ENCODE assay signal across 14 cellular contexts in genomic region chr22:40665312-40665711, GRCh38. TPM values are rescaled to one million over a fixed set of nuclear protein-coding genes. Genes with fewer than 3 reads are reported as not detected.
DNase-seq lines count a peak whose midpoint lies in the region; ATAC-seq and TF ChIP-seq lines count a peak whose summit lies in the region.
"Had no signal": no experiment of that assay in that cellular context is flagged by ENCODE, and none has a peak within 500 bp of the region (broad histone marks: within the 10 kb centered on the region; RNA-seq: fewer than 3 reads in every experiment).

No MANE protein-coding gene starts in this region.

- peaks cover 43% of the 10 kb centered on the region for H3K4me1 Mint-ChIP-seq in HFFc6 (ENCODE audit: low read depth)
- peaks cover 5% of the 10 kb centered on the region for H3K4me1 Mint-ChIP-seq in WTC11
- H3K4me1 Mint-ChIP-seq in T-helper 17 cell = peaks cover 7% of the 10 kb centered on the region

- CTCF ChIA-PET in WTC11 (lab: Charles Lee) = no interaction called here

- TF ChIP-seq CTCF in HFFc6 (IDR thresholded peaks at IDR 0.05) = no peak
- TF ChIP-seq CTCF in esophagus muscularis mucosa (IDR thresholded peaks at IDR 0.05) = no peak
- TF ChIP-seq CTCF in lung (IDR thresholded peaks at IDR 0.05; ENCODE audit: control extremely low read depth, extremely low read depth) = no peak
- no peak for TF ChIP-seq CTCF in WTC11 (IDR thresholded peaks at IDR 0.05)

- intact Hi-C loops in esophagus muscularis mucosa (cut with DNase I) = no loop called here

- ATAC-seq in lung (ENCODE audit: insufficient read depth, low FRiP score) (no peak), WTC11 (no peak), GM21737 (IDR thresholded peaks at IDR 0.05; ENCODE audit: unreplicated experiment) (no peak), T-helper 17 cell (no peak)
- ATAC-seq: T-cell had no signal

- H3K9ac ChIP-seq in subcutaneous abdominal adipose tissue (ENCODE audit: low read length in 5 of 5) = no peak overlapping the region

- no peak for TF ChIP-seq EP300 in esophagus muscularis mucosa (IDR thresholded peaks at IDR 0.05)

- DNase-seq in HFFc6 (peak; percentile 72), esophagus muscularis mucosa (ENCODE audit: extremely low spot score) (no peak), lung (ENCODE audit: low spot score) (no peak), WTC11 (ENCODE audit: low spot score) (no peak), NCI-H2227 (lab: John Stamatoyannopoulos, UW; ENCODE audit: unreplicated experiment) (no peak), T-helper 17 cell (no peak)
- DNase-seq: activated CD4-positive, alpha-beta T cell treated with anti-CD3 and anti-CD28 coated beads, Interleukin-2, amount 50 U/mL, for 4 hours; activated gamma-delta T cell treated with Interleukin-2 at 50 U/mL for 16 hours; naive B cell; NCI-H1092; stimulated activated CD4-positive, alpha-beta T cell treated with anti-CD3 and anti-CD28 coated beads, Interleukin-2, amount 100 ng/mL, for 24 hours; T-cell had no signal

- H3K27me3 Mint-ChIP-seq in HFFc6 (ENCODE audit: insufficient read depth) (no peaks in the 10 kb centered on the region; the same call in 1 of the 2 replicates), WTC11 (ENCODE audit: low read depth) (no peaks in the 10 kb centered on the region), T-helper 17 cell (no peaks in the 10 kb centered on the region)
- H3K27me3 Mint-ChIP-seq: T-cell had no signal

- no peaks in the 10 kb centered on the region for H3K27me3 ChIP-seq in esophagus muscularis mucosa
- H3K27me3 ChIP-seq in lung (ENCODE audit: control insufficient read depth, insufficient read depth) = no peaks in the 10 kb centered on the region
- H3K27me3 ChIP-seq in subcutaneous abdominal adipose tissue (ENCODE audit: control insufficient read depth in 5 of 5, insufficient read depth in 4 of 5, low read length in 5 of 5) = no peaks in the 10 kb centered on the region

- TF ChIP-seq POLR2A in esophagus muscularis mucosa (IDR thresholded peaks at IDR 0.05; ENCODE audit: low read depth) = no peak

- H3K36me3 ChIP-seq in esophagus muscularis mucosa = no peaks in the 10 kb centered on the region
- H3K36me3 ChIP-seq in lung (ENCODE audit: control insufficient read depth in 2 of 2, insufficient read depth in 2 of 2, low read length in 2 of 2) = no peaks in the 10 kb centered on the region
- H3K36me3 ChIP-seq in subcutaneous abdominal adipose tissue (ENCODE audit: control insufficient read depth in 5 of 5, insufficient read depth in 5 of 5, low read length in 5 of 5) = no peaks in the 10 kb centered on the region

- H3K9me3 ChIP-seq in esophagus muscularis mucosa (no peaks in the 10 kb centered on the region), lung (ENCODE audit: control insufficient read depth in 2 of 2, insufficient read depth in 1 of 2, low read length in 1 of 2) (no peaks in the 10 kb centered on the region), subcutaneous abdominal adipose tissue (ENCODE audit: control insufficient read depth in 5 of 5, low read length in 5 of 5) (no peaks in the 10 kb centered on the region), T-helper 17 cell (ENCODE audit: control insufficient read depth, low read length, poor library complexity, severe bottlenecking) (no peaks in the 10 kb centered on the region)

- H3K4me3 ChIP-seq in esophagus muscularis mucosa = no peak overlapping the region
- no peak overlapping the region for H3K4me3 ChIP-seq in lung
- no peak overlapping the region for H3K4me3 ChIP-seq in subcutaneous abdominal adipose tissue (ENCODE audit: low read depth in 1 of 5, low read length in 5 of 5)

- H3K9me3 Mint-ChIP-seq in HFFc6 = peaks cover 6% of the 10 kb centered on the region
- H3K9me3 Mint-ChIP-seq in WTC11 = peaks cover 3% of the 10 kb centered on the region; the same call in 1 of the 2 replicates
- H3K9me3 Mint-ChIP-seq: naive B cell, T-cell had no signal

- H3K27ac ChIP-seq in esophagus muscularis mucosa (replicated peaks in 1 of 4) = peak overlapping the region; percentile 6 to 71 (median 48)
- peak overlapping the region; percentile 5 to 15 for H3K27ac ChIP-seq in lung (ENCODE audit: low read depth in 1 of 2, low read length in 1 of 2)
- H3K27ac ChIP-seq in subcutaneous abdominal adipose tissue (ENCODE audit: low read depth, low read length) = peak overlapping the region; percentile 65

- POLR2A ChIA-PET in WTC11 (lab: Charles Lee) = interaction anchor here (1.1 kb wide), 1 partner anchor 10 kb away, joined by 3 read pairs; no protein-coding TSS in a partner anchor

- 17% methylated on average over 2 of the region's 4 CpGs for WGBS in esophagus muscularis mucosa
- WGBS in lung, 2 donors = 75 to 80% methylated on average over 4 of the region's 4 CpGs

- peaks cover 10% of the 10 kb centered on the region for H3K36me3 Mint-ChIP-seq in HFFc6 (ENCODE audit: low read depth)
- no peaks in the 10 kb centered on the region for H3K36me3 Mint-ChIP-seq in WTC11
- H3K36me3 Mint-ChIP-seq in T-helper 17 cell (ENCODE audit: low read depth) = no peaks in the 10 kb centered on the region
- H3K36me3 Mint-ChIP-seq: naive B cell, T-cell had no signal

- H3K4me3 Mint-ChIP-seq in HFFc6 = peak overlapping the region; percentile 22
- no peak overlapping the region for H3K4me3 Mint-ChIP-seq in WTC11
- no peak overlapping the region for H3K4me3 Mint-ChIP-seq in T-helper 17 cell
- H3K4me3 Mint-ChIP-seq: naive B cell, T-cell had no signal

- H3K27ac Mint-ChIP-seq in HFFc6 (peak overlapping the region; percentile 86), WTC11 (no peak overlapping the region), T-helper 17 cell (no peak overlapping the region)
- H3K27ac Mint-ChIP-seq: T-cell had no signal

- H3K4me1 ChIP-seq in esophagus muscularis mucosa (peaks cover 25 to 35% (median 32%) of the 10 kb centered on the region in 4 donors), lung (ENCODE audit: control insufficient read depth in 2 of 2, insufficient read depth in 2 of 2, low read length in 2 of 2) (peaks cover 5% of the 10 kb centered on the region in 2 donors), subcutaneous abdominal adipose tissue (ENCODE audit: control insufficient read depth in 5 of 5, insufficient read depth in 5 of 5, low read length in 5 of 5) (peaks cover 3 to 19% (median 9%) of the 10 kb centered on the region in 5 donors)

TF ChIP-seq in WTC11, 78 proteins besides CTCF, POLR2A, EP300 and RAD21 (continues in another document):
- TF ChIP-seq GABPB1 (CRISPR knock-in tag; IDR thresholded peaks at IDR 0.05) (no peak), ZNF396 (CRISPR knock-in tag; IDR thresholded peaks at IDR 0.05; ENCODE audit: borderline replicate concordance) (no peak), ZNF425 (CRISPR knock-in tag; conservative IDR thresholded peaks at IDR 0.05) (no peak), EMX1 (CRISPR knock-in tag; IDR thresholded peaks at IDR 0.05) (no peak), MYBL2 (CRISPR knock-in tag; IDR thresholded peaks at IDR 0.05) (no peak), MAX (CRISPR knock-in tag; IDR thresholded peaks at IDR 0.05) (no peak), CREB1 (CRISPR knock-in tag; IDR thresholded peaks at IDR 0.05) (no peak), ZNF317 (CRISPR knock-in tag; IDR thresholded peaks at IDR 0.05; ENCODE audit: borderline replicate concordance, low read depth) (no peak)

RNA-seq across cellular contexts. Expression of gene MCHR1, which starts 14.0 kb away (rescaled TPM):
- total RNA-seq in HFFc6 (2021; fragmentation: NEBNext Ultra II Directional; extraction: Animal tissue kit (Norgen Biotek cat#: 25700)) = under 1 TPM in 1 of 6 experiments, not detected in 5; 0.28 TPM
- total RNA-seq in esophagus muscularis mucosa (1 to 10 TPM in 1 of 4 donors, under 1 TPM in 1, not detected in 2; 0.33 to 2.1 TPM), lung (under 1 TPM; 0.21 to 0.37 TPM), WTC11 (2021) (0.57 to 1.0 TPM (median 0.69 TPM) in 3 replicates), T-helper 17 cell (not detected)
- polyA plus RNA-seq in lung = under 1 TPM; 0.06 to 0.62 TPM
- total RNA-seq: T-cell had no signal

RNA-seq across cellular contexts. Expression of gene MRTFA, which starts 28.8 kb away (rescaled TPM):
- total RNA-seq in HFFc6 (2021; fragmentation: NEBNext Ultra II Directional; extraction: Animal tissue kit (Norgen Biotek cat#: 25700)) = 10 to 100 TPM; 36.4 to 48.7 (median 42.2) TPM
- total RNA-seq in esophagus muscularis mucosa (10 to 100 TPM; 55.6 to 88.7 (median 73.6) TPM), lung (10 to 100 TPM; 49.1 to 64.0 TPM), WTC11 (2021) (39.7 to 49.8 TPM (median 48.4 TPM) in 3 replicates), T-helper 17 cell (10 to 100 TPM; 70.1 to 71.5 TPM)
- polyA plus RNA-seq in lung = 10 to 100 TPM; 26.3 to 31.1 TPM

Comparison
In these comparisons a context has a peak if more than half of its experiments do, and no peak if none do; other contexts are left out.
1. H3K27ac ChIP-seq: peak in every context shown above with its lines; median percentile 65 in subcutaneous abdominal adipose tissue; 48 in esophagus muscularis mucosa; 10 in lung.